1 cellular context compared by ENCODE assay signal in the genomic region with DNA sequence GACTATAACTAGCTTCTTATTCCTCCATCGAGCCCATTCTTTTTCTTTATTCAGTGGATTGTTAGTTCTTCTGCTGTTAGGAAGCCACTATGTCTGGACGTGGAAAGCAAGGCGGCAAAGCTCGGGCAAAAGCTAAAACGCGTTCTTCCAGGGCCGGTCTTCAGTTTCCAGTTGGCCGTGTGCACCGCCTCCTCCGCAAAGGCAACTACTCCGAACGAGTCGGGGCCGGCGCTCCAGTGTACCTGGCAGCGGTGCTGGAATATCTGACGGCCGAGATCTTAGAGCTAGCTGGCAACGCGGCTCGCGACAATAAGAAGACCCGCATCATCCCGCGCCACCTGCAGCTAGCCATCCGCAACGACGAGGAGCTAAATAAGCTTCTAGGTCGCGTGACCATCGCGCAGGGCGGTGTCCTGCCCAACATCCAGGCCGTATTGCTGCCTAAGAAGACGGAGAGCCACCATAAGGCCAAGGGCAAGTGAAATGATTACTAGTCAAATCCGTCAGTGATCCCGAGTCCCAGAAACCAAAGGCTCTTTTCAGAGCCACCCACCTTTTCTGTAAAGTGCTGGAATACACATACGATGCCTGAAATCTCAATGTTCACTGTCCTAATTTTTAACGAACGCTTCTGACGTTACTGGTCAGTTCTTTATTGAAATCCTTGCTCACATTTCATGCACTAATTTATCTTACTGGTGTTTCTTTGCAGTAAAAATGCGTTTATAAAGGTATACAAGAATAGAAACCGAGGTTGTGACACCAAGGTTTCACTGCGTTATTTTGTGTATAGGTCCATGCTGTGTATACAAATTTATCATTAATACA.
A peak's percentile ranks its signal among the peaks of the same experiment; 100 is the strongest.
TF ChIP-seq lines count a peak whose summit lies in the region.

No MANE protein-coding gene starts in this region.

TF ChIP-seq in K562, 482 proteins besides CTCF, POLR2A, EP300 and RAD21 (continued from another document and continues in another):
- TF ChIP-seq, protein P1, sequence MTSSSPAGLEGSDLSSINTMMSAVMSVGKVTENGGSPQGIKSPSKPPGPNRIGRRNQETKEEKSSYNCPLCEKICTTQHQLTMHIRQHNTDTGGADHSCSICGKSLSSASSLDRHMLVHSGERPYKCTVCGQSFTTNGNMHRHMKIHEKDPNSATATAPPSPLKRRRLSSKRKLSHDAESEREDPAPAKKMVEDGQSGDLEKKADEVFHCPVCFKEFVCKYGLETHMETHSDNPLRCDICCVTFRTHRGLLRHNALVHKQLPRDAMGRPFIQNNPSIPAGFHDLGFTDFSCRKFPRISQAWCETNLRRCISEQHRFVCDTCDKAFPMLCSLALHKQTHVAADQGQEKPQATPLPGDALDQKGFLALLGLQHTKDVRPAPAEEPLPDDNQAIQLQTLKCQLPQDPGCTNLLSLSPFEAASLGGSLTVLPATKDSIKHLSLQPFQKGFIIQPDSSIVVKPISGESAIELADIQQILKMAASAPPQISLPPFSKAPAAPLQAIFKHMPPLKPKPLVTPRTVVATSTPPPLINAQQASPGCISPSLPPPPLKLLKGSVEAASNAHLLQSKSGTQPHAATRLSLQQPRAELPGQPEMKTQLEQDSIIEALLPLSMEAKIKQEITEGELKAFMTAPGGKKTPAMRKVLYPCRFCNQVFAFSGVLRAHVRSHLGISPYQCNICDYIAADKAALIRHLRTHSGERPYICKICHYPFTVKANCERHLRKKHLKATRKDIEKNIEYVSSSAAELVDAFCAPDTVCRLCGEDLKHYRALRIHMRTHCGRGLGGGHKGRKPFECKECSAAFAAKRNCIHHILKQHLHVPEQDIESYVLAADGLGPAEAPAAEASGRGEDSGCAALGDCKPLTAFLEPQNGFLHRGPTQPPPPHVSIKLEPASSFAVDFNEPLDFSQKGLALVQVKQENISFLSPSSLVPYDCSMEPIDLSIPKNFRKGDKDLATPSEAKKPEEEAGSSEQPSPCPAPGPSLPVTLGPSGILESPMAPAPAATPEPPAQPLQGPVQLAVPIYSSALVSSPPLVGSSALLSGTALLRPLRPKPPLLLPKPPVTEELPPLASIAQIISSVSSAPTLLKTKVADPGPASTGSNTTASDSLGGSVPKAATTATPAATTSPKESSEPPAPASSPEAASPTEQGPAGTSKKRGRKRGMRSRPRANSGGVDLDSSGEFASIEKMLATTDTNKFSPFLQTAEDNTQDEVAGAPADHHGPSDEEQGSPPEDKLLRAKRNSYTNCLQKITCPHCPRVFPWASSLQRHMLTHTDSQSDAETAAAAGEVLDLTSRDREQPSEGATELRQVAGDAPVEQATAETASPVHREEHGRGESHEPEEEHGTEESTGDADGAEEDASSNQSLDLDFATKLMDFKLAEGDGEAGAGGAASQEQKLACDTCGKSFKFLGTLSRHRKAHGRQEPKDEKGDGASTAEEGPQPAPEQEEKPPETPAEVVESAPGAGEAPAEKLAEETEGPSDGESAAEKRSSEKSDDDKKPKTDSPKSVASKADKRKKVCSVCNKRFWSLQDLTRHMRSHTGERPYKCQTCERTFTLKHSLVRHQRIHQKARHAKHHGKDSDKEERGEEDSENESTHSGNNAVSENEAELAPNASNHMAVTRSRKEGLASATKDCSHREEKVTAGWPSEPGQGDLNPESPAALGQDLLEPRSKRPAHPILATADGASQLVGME (CRISPR knock-in tag; IDR thresholded peaks at IDR 0.05): peak; percentile 82; the same call in 1 of the 2 replicates
- TF ChIP-seq ARNT (IDR thresholded peaks at IDR 0.05) (peak; percentile 12 to 19; a peak in 2 of 4 replicates), TSC22D4 (tag; IDR thresholded peaks at IDR 0.05) (no peak), DMBX1 (CRISPR knock-in tag; IDR thresholded peaks at IDR 0.05; ENCODE audit: borderline replicate concordance) (peak; percentile 71; the same call in 1 of the 2 replicates), SMARCE1 (IDR thresholded peaks at IDR 0.05) (peak; percentile 68), CC2D1A (IDR thresholded peaks at IDR 0.05) (peak; percentile 77), HES1 (IDR thresholded peaks at IDR 0.05; ENCODE audit: low read depth) (peak; percentile 44; the same call in 1 of the 2 replicates), NR4A1 (CRISPR knock-in tag; IDR thresholded peaks at IDR 0.05) (no peak), NR4A1 (tag; IDR thresholded peaks at IDR 0.05) (no peak; the same call in 1 of the 2 replicates), ZFP91 (CRISPR knock-in tag; IDR thresholded peaks at IDR 0.05) (peak; percentile 84), SRF (CRISPR knock-in tag; IDR thresholded peaks at IDR 0.05) (peak in 1 of 2 experiments; percentile 22; a peak in 1 of 4 replicates), ASH1L (IDR thresholded peaks at IDR 0.05; ENCODE audit: borderline replicate concordance, low read depth, partially characterized antibody) (no peak), XRCC5 (IDR thresholded peaks at IDR 0.05; ENCODE audit: low read depth, low read length) (peak; percentile 94; the same call in 1 of the 2 replicates), ZKSCAN1 (IDR thresholded peaks at IDR 0.05; ENCODE audit: low read depth, low read length) (peak; percentile 87), FOXK1 (CRISPR knock-in tag; IDR thresholded peaks at IDR 0.05; ENCODE audit: borderline replicate concordance) (peak; percentile 96), HLTF (IDR thresholded peaks at IDR 0.05) (0 out of 2 replicates have a peak, but pooled peaks have one; percentile 85), HDAC2 (IDR thresholded peaks at IDR 0.05) (peak; percentile 68), KLF6 (CRISPR knock-in tag; IDR thresholded peaks at IDR 0.05; ENCODE audit: borderline replicate concordance) (peak; percentile 90), ATF1 (CRISPR knock-in tag; IDR thresholded peaks at IDR 0.05) (0 out of 2 replicates have a peak, but pooled peaks have one; percentile 15), ATF1 (tag; IDR thresholded peaks at IDR 0.05) (peak; percentile 91), ZKSCAN3 (CRISPR knock-in tag; IDR thresholded peaks at IDR 0.05) (no peak), JUN (IDR thresholded peaks at IDR 0.05; ENCODE audit: borderline replicate concordance, low read depth, low read length) (peak; percentile 50; the same call in 1 of the 2 replicates), JUN (CRISPR knock-in tag; IDR thresholded peaks at IDR 0.05; ENCODE audit: borderline replicate concordance) (peak; percentile 94), MLLT1 (IDR thresholded peaks at IDR 0.05) (peak; percentile 97), PRMT5 (CRISPR knock-in tag; IDR thresholded peaks at IDR 0.05) (peak; percentile 59; the same call in 1 of the 2 replicates), MCM7 (IDR thresholded peaks at IDR 0.05) (no peak), ZNF175 (CRISPR knock-in tag; IDR thresholded peaks at IDR 0.05; ENCODE audit: low read depth) (peak; percentile 88; the same call in 1 of the 2 replicates), HOXB6 (CRISPR knock-in tag; IDR thresholded peaks at IDR 0.05; ENCODE audit: borderline replicate concordance) (peak; percentile 79), SRSF1 (IDR thresholded peaks at IDR 0.05; ENCODE audit: low read depth, low read length) (peak; percentile 93; the same call in 1 of the 2 replicates), FOXM1 (IDR thresholded peaks at IDR 0.05; ENCODE audit: low read depth) (peak; percentile 63; the same call in 1 of the 2 replicates), FOXM1 (CRISPR knock-in tag; IDR thresholded peaks at IDR 0.05; ENCODE audit: low read depth) (peak; percentile 88), TAF9B (IDR thresholded peaks at IDR 0.05; ENCODE audit: partially characterized antibody) (peak; percentile 90), ZNF146 (CRISPR knock-in tag; IDR thresholded peaks at IDR 0.05; ENCODE audit: unreplicated experiment) (peak; percentile 4), CHD2 (IDR thresholded peaks at IDR 0.05; ENCODE audit: low read depth, low read length) (peak; percentile 84), MECOM (CRISPR knock-in tag; IDR thresholded peaks at IDR 0.05) (peak; percentile 51; the same call in 1 of the 2 replicates), ZNF668 (CRISPR knock-in tag; IDR thresholded peaks at IDR 0.05) (0 out of 2 replicates have a peak, but pooled peaks have one; percentile 31), PML (IDR thresholded peaks at IDR 0.05; ENCODE audit: low read length) (peak; percentile 95), TGIF2 (CRISPR knock-in tag; IDR thresholded peaks at IDR 0.05) (0 out of 2 replicates have a peak, but pooled peaks have one; percentile 10), KLF1 (tag; IDR thresholded peaks at IDR 0.05) (peak; percentile 93)
- TF ChIP-seq, protein P2, sequence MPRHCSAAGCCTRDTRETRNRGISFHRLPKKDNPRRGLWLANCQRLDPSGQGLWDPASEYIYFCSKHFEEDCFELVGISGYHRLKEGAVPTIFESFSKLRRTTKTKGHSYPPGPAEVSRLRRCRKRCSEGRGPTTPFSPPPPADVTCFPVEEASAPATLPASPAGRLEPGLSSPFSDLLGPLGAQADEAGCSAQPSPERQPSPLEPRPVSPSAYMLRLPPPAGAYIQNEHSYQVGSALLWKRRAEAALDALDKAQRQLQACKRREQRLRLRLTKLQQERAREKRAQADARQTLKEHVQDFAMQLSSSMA (CRISPR knock-in tag; IDR thresholded peaks at IDR 0.05): peak; percentile 68; the same call in 1 of the 2 replicates
- TF ChIP-seq, protein P3, sequence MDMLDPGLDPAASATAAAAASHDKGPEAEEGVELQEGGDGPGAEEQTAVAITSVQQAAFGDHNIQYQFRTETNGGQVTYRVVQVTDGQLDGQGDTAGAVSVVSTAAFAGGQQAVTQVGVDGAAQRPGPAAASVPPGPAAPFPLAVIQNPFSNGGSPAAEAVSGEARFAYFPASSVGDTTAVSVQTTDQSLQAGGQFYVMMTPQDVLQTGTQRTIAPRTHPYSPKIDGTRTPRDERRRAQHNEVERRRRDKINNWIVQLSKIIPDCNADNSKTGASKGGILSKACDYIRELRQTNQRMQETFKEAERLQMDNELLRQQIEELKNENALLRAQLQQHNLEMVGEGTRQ (CRISPR knock-in tag; IDR thresholded peaks at IDR 0.05): peak; percentile 72
- TF ChIP-seq, protein P4, sequence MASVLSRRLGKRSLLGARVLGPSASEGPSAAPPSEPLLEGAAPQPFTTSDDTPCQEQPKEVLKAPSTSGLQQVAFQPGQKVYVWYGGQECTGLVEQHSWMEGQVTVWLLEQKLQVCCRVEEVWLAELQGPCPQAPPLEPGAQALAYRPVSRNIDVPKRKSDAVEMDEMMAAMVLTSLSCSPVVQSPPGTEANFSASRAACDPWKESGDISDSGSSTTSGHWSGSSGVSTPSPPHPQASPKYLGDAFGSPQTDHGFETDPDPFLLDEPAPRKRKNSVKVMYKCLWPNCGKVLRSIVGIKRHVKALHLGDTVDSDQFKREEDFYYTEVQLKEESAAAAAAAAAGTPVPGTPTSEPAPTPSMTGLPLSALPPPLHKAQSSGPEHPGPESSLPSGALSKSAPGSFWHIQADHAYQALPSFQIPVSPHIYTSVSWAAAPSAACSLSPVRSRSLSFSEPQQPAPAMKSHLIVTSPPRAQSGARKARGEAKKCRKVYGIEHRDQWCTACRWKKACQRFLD (CRISPR knock-in tag; IDR thresholded peaks at IDR 0.05): peak; percentile 74; the same call in 1 of the 2 replicates
- TF ChIP-seq, protein P5, sequence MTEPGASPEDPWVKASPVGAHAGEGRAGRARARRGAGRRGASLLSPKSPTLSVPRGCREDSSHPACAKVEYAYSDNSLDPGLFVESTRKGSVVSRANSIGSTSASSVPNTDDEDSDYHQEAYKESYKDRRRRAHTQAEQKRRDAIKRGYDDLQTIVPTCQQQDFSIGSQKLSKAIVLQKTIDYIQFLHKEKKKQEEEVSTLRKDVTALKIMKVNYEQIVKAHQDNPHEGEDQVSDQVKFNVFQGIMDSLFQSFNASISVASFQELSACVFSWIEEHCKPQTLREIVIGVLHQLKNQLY (CRISPR knock-in tag; conservative IDR thresholded peaks at IDR 0.05): peak; percentile 7 to 90; a peak in 2 of 4 replicates
- TF ChIP-seq, protein P6, sequence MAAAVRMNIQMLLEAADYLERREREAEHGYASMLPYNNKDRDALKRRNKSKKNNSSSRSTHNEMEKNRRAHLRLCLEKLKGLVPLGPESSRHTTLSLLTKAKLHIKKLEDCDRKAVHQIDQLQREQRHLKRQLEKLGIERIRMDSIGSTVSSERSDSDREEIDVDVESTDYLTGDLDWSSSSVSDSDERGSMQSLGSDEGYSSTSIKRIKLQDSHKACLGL (CRISPR knock-in tag; IDR thresholded peaks at IDR 0.05; ENCODE audit: borderline replicate concordance, poor library complexity, severe bottlenecking): peak; percentile 15
- TF ChIP-seq, protein P7, sequence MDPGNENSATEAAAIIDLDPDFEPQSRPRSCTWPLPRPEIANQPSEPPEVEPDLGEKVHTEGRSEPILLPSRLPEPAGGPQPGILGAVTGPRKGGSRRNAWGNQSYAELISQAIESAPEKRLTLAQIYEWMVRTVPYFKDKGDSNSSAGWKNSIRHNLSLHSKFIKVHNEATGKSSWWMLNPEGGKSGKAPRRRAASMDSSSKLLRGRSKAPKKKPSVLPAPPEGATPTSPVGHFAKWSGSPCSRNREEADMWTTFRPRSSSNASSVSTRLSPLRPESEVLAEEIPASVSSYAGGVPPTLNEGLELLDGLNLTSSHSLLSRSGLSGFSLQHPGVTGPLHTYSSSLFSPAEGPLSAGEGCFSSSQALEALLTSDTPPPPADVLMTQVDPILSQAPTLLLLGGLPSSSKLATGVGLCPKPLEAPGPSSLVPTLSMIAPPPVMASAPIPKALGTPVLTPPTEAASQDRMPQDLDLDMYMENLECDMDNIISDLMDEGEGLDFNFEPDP (CRISPR knock-in tag; IDR thresholded peaks at IDR 0.05): no peak
